Comparison of ENCODE assay signal across 9 cellular contexts in the genomic region with DNA sequence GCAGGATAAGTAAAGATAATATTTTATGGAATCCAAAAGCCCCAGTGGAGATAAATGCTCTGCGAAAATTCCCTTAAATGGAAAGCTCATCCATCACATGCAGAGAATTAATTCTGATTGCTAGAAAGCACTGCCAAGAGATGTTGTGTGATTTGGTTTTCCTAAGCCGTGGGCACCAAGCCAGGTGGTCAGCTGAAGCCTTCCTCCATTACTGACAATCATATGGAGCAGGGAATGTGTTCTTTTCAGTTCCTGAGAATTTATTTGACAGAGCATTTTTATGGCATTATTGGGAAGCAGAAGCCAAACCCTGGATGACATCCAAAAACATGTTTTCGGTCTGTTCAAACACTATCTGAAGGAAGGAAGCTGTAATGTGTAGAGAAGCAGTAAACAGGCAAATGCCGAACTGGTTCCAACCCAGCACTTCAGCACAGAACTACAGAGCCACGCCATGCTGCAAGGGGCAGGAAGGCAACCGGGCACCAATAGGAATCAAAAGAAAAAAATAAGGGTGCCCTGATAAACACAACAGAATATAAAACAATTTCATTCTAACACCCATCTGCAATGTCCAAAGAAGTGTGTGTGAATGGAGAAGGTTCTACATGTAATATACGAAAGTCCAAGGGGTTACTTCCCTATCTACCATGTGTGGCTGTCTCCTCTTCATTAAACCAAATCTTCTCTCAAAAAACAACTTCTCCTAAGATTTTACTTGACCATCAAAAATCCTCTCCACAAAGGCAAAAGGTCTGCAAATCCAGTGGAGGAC. TPM values are rescaled to one million over a fixed set of nuclear protein-coding genes. Genes with fewer than 3 reads are reported as not detected.
DNase-seq lines count a peak whose midpoint lies in the region; ATAC-seq, FAIRE-seq and TF ChIP-seq lines count a peak whose summit lies in the region.
"Had no signal": no experiment of that assay in that cellular context is flagged by ENCODE, and none has a peak within 500 bp of the region (broad histone marks: within the 10 kb centered on the region; RNA-seq: fewer than 3 reads in every experiment).

No MANE protein-coding gene starts in this region.

- H3K9me3 Mint-ChIP-seq in brain: no peaks in the 10 kb centered on the region
- H3K9me3 Mint-ChIP-seq: activated naive CD8-positive, alpha-beta T cell treated with anti-CD3 and anti-CD28 coated beads, Interleukin-2, amount 10 ng/mL, durations not matched to agents 7 days and 5 days had no signal

- POLR2A ChIA-PET in RWPE1 (lab: Yijun Ruan, JAX; ENCODE audit: low non-redundant PET): no interaction called here

- no peaks in the 10 kb centered on the region for H3F3A ChIP-seq in MM.1S (ENCODE audit: insufficient read depth, low read length)

- no peak overlapping the region for H3K4me2 ChIP-seq in keratinocyte (ENCODE audit: control insufficient read depth, extremely low read depth, insufficient read depth, low read depth, low read length)
- no peak overlapping the region for H3K4me2 ChIP-seq in MM.1S (ENCODE audit: low read depth, low read length)

- H3K27ac Mint-ChIP-seq in brain: peak overlapping the region; percentile 22 to 94 (median 79)
- H3K27ac Mint-ChIP-seq: activated naive CD8-positive, alpha-beta T cell treated with anti-CD3 and anti-CD28 coated beads, Interleukin-2, amount 10 ng/mL, durations not matched to agents 7 days and 5 days had no signal

- TF ChIP-seq EP300 in gastroesophageal sphincter (IDR thresholded peaks at IDR 0.05): no peak

- peaks cover 51% of the 10 kb centered on the region for H3K4me1 Mint-ChIP-seq in brain

- no peaks in the 10 kb centered on the region for H3K9me3 ChIP-seq in keratinocyte (ENCODE audit: control insufficient read depth, low read depth, low read length)
- no peaks in the 10 kb centered on the region for H3K9me3 ChIP-seq in MM.1S (replicated peaks; ENCODE audit: insufficient read depth, low read length)
- H3K9me3 ChIP-seq in gastroesophageal sphincter: no peaks in the 10 kb centered on the region

- H3K9ac ChIP-seq in keratinocyte (ENCODE audit: control insufficient read depth, extremely low read depth, insufficient read depth, low read length): no peak overlapping the region
- H3K9ac ChIP-seq in MM.1S (ENCODE audit: low read length): no peak overlapping the region

- H3K27ac ChIP-seq in keratinocyte (ENCODE audit: control insufficient read depth, insufficient read depth, low read length) (no peak overlapping the region), MM.1S (ENCODE audit: low read length) (no peak overlapping the region), gastroesophageal sphincter (peak overlapping the region in 2 of 4 donors; percentile 36 to 46), RWPE1 (no peak overlapping the region)

- WGBS in gastroesophageal sphincter (ENCODE audit: low coverage in 1 of 2), 2 donors: 19 to 28% methylated on average over 6 to 7 of the region's 7 CpGs

- H3K4me3 ChIP-seq in keratinocyte (ENCODE audit: control insufficient read depth in 2 of 3, extremely low read depth in 1 of 3, insufficient read depth in 2 of 3, low read depth in 1 of 3, low read length in 3 of 3) (no peak overlapping the region), MM.1S (ENCODE audit: low read length) (no peak overlapping the region), gastroesophageal sphincter (no peak overlapping the region)
- H3K4me3 ChIP-seq: GM12878 had no signal

- no peaks in the 10 kb centered on the region for H4K20me1 ChIP-seq in keratinocyte (ENCODE audit: control insufficient read depth, extremely low read depth, insufficient read depth, low read length)
- no peaks in the 10 kb centered on the region for H4K20me1 ChIP-seq in MM.1S (ENCODE audit: insufficient read depth, low read length)

- no peaks in the 10 kb centered on the region for H3K79me2 ChIP-seq in keratinocyte (ENCODE audit: control insufficient read depth, insufficient read depth, low read length)
- H3K79me2 ChIP-seq in MM.1S (ENCODE audit: low read length): no peaks in the 10 kb centered on the region

- TF ChIP-seq POLR2A in gastroesophageal sphincter (IDR thresholded peaks at IDR 0.05): no peak

- no peaks in the 10 kb centered on the region for H3K9me1 ChIP-seq in keratinocyte (ENCODE audit: control insufficient read depth, extremely low read depth, insufficient read depth, low read length)

- peak; percentile 41 for DNase-seq in NCI-H1105 (lab: John Stamatoyannopoulos, UW)
- no peak for DNase-seq in keratinocyte (ENCODE audit: low read depth, low spot score)
- peak; percentile 70 for DNase-seq in superior temporal gyrus (ENCODE audit: extremely low spot score)
- DNase-seq in MM.1S: no peak
- no peak for DNase-seq in RWPE1 (ENCODE audit: low spot score)
- DNase-seq: activated naive CD8-positive, alpha-beta T cell treated with anti-CD3 and anti-CD28 coated beads, Interleukin-2, amount 10 ng/mL, durations not matched to agents 7 days and 5 days had no signal

- TF ChIP-seq CTCF in brain (conservative IDR thresholded peaks at IDR 0.05): no peak
- TF ChIP-seq CTCF in keratinocyte (optimal IDR thresholded peaks at IDR 0.05 in 1 of 3, IDR thresholded peaks at IDR 0.05 in 1 of 3, conservative IDR thresholded peaks at IDR 0.05 in 1 of 3; ENCODE audit: extremely low read depth in 1 of 3, insufficient read depth in 2 of 3, low read length in 3 of 3): no peak
- no peak for TF ChIP-seq CTCF in MM.1S (IDR thresholded peaks at IDR 0.05; ENCODE audit: low read length)
- no peak for TF ChIP-seq CTCF in gastroesophageal sphincter (IDR thresholded peaks at IDR 0.05)
- TF ChIP-seq CTCF in RWPE1 (conservative IDR thresholded peaks at IDR 0.05; ENCODE audit: low read depth): no peak

- no peak for ATAC-seq in gastroesophageal sphincter
- ATAC-seq: GM12878 had no signal

- no peak for FAIRE-seq in keratinocyte (lab: Jason Lieb, UNC)
- FAIRE-seq: GM12878 had no signal

- no peaks in the 10 kb centered on the region for H3K36me3 ChIP-seq in keratinocyte (ENCODE audit: control insufficient read depth in 2 of 2, extremely low read depth in 1 of 2, insufficient read depth in 2 of 2, low read length in 2 of 2)
- H3K36me3 ChIP-seq in MM.1S (replicated peaks; ENCODE audit: insufficient read depth, low read length): no peaks in the 10 kb centered on the region
- peaks cover 0 to 10% of the 10 kb centered on the region in 2 donors for H3K36me3 ChIP-seq in gastroesophageal sphincter

- dilution Hi-C loops in keratinocyte (cut with MboI; ENCODE audit: extremely low pct_ligation_motif_present, low sequenced_read_pairs): no loop called here

- no peaks in the 10 kb centered on the region for H3K36me3 Mint-ChIP-seq in brain
- H3K36me3 Mint-ChIP-seq: activated naive CD8-positive, alpha-beta T cell treated with anti-CD3 and anti-CD28 coated beads, Interleukin-2, amount 10 ng/mL, durations not matched to agents 7 days and 5 days had no signal

- H3K4me1 ChIP-seq in keratinocyte (ENCODE audit: control insufficient read depth, extremely low read depth, insufficient read depth, low read length) (peaks cover 11% of the 10 kb centered on the region), MM.1S (ENCODE audit: low read length) (no peaks in the 10 kb centered on the region), gastroesophageal sphincter (peaks cover 4 to 43% (median 9%) of the 10 kb centered on the region in 3 donors)

- H2AFZ ChIP-seq in keratinocyte (ENCODE audit: control insufficient read depth, low read length) (peak overlapping the region; percentile 29), MM.1S (ENCODE audit: low read length) (no peak overlapping the region)

- peak overlapping the region in 4 of 5 experiments; percentile 25 to 70 (median 61) for H3K4me3 Mint-ChIP-seq in brain
- H3K4me3 Mint-ChIP-seq: activated naive CD8-positive, alpha-beta T cell treated with anti-CD3 and anti-CD28 coated beads, Interleukin-2, amount 10 ng/mL, durations not matched to agents 7 days and 5 days had no signal

- peaks cover 2% of the 10 kb centered on the region for H3K27me3 Mint-ChIP-seq in brain

- no peaks in the 10 kb centered on the region for H3K27me3 ChIP-seq in keratinocyte (ENCODE audit: control insufficient read depth, extremely low read depth, insufficient read depth, low read length)
- H3K27me3 ChIP-seq in MM.1S (replicated peaks; ENCODE audit: insufficient read depth, low read length): no peaks in the 10 kb centered on the region
- H3K27me3 ChIP-seq in gastroesophageal sphincter: no peaks in the 10 kb centered on the region

- no peaks in the 10 kb centered on the region for H3K9me2 ChIP-seq in MM.1S (replicated peaks; ENCODE audit: insufficient read depth, low read length)

- CTCF ChIA-PET in RWPE1 (lab: Yijun Ruan, JAX): interaction anchor here (0.6 kb wide), 1 partner anchor 58 kb away, joined by 4 read pairs; no protein-coding TSS in a partner anchor

RNA-seq across cellular contexts. Expression of gene ARSB, which starts 12.3 kb away (rescaled TPM):
- polyA plus RNA-seq in brain (ENCODE audit: insufficient read depth, low read depth, low replicate concordance): 2.6 TPM
- 4.5 to 6.8 TPM (median 4.5 TPM) in 3 replicates for polyA plus RNA-seq in keratinocyte
- polyA plus RNA-seq in keratinocyte (2011; ENCODE audit: low read depth): 0.40 TPM
- 3.3 and 5.3 TPM in 2 replicates for polyA plus RNA-seq in keratinocyte (2011; cell fraction: cytosol; rRNA removed)
- polyA plus RNA-seq in keratinocyte (2011; cell fraction: nucleus; rRNA removed): 5.5 and 5.6 TPM in 2 replicates
- polyA plus RNA-seq in keratinocyte (2012; ENCODE audit: low replicate concordance): 0.38 and 3.9 TPM in 2 replicates
- polyA minus RNA-seq in keratinocyte: 6.0 to 7.2 TPM (median 6.5 TPM) in 3 replicates
- polyA minus RNA-seq in keratinocyte (2011; cell fraction: cytosol; rRNA and poly(A)+ RNA removed): 5.2 TPM
- polyA minus RNA-seq in keratinocyte (2011; cell fraction: nucleus; rRNA and poly(A)+ RNA removed): 6.9 and 9.0 TPM in 2 replicates
- 100 to 1,000 TPM in 1 of 4 donors, 10 to 100 TPM in 3; 23.0 to 109 (median 52.6) TPM for total RNA-seq in gastroesophageal sphincter

Comparison
In these comparisons a context has a peak if more than half of its experiments do, and no peak if none do; other contexts are left out.
1. DNase-seq: peak in NCI-H1105 (single experiment) and superior temporal gyrus (single experiment); none in keratinocyte (single experiment), MM.1S (single experiment) and RWPE1 (single experiment).